ENCODE assay signal across 11 cellular contexts in the genomic region with DNA sequence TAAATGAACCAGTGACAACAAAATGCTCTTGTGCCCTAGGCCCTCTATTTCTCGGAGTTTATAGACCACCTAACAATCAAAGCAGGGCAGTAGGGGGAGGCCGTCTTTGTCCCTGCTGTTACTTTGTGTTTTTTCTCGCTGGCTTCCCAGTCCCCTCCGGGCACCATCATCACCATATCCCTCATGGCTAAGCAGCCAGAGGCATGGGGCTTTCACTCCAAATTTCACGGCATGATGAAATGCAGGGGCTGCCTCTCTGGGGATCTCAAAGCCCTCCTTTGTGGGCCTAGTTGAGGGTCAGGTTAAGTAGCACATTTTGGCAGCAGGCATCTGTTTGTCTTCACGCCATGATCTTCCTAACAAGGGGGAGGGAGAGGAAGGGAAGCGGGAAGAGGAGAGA.
DNase-seq lines count a peak whose midpoint lies in the region; ATAC-seq and TF ChIP-seq lines count a peak whose summit lies in the region.
"Had no signal": no experiment of that assay in that cellular context is flagged by ENCODE, and none has a peak within 500 bp of the region (broad histone marks: within the 10 kb centered on the region; RNA-seq: fewer than 3 reads in every experiment).

No MANE protein-coding gene starts in this region.

- H4K91ac ChIP-seq in neuronal stem cell (ENCODE audit: low read depth, low read length, poor library complexity), result no peak overlapping the region

- H4K8ac ChIP-seq in neuronal stem cell (ENCODE audit: low read depth, low read length), result no peak overlapping the region

- H2AK5ac ChIP-seq in neuronal stem cell (ENCODE audit: low read depth, low read length), result no peak overlapping the region

- no peak overlapping the region for H2BK12ac ChIP-seq in neuronal stem cell (ENCODE audit: low read length)

- H3K4ac ChIP-seq in neuronal stem cell (ENCODE audit: low read length), result no peak overlapping the region

- H3K4me3 ChIP-seq in GM23338 (no peak overlapping the region), iPS-18a (ENCODE audit: low read length) (no peak overlapping the region), neuronal stem cell (ENCODE audit: low read length in 2 of 2) (no peak overlapping the region), upper lobe of right lung (no peak overlapping the region)

- no peak overlapping the region for H3K14ac ChIP-seq in neuronal stem cell (ENCODE audit: low read length)

- intact Hi-C loops in upper lobe of right lung (cut with DNase I), result no loop called here

- H3K9me2 ChIP-seq in GM23338 (ENCODE audit: insufficient read depth), result no peaks in the 10 kb centered on the region

- H3K27me3 Mint-ChIP-seq in GM23338 (ENCODE audit: insufficient read depth, low read depth, poor library complexity), result peaks cover 5% of the 10 kb centered on the region

- H3K4me2 ChIP-seq in GM23338 (no peak overlapping the region), neuronal stem cell (ENCODE audit: insufficient read depth, low read length, poor library complexity, severe bottlenecking) (no peak overlapping the region)

- peaks cover 4% of the 10 kb centered on the region; the same call in 1 of the 2 replicates for H4K20me1 ChIP-seq in GM23338 (replicated peaks; ENCODE audit: insufficient read depth)

- H3K27ac ChIP-seq in GM23338 (ENCODE audit: low read depth) (peak overlapping the region; percentile 39; the same call in 1 of the 2 replicates), iPS-18a (ENCODE audit: low read length) (peak overlapping the region; percentile 4), neuronal stem cell (replicated peaks; ENCODE audit: low read length) (peak overlapping the region; percentile 55), upper lobe of right lung (no peak overlapping the region)

- H3K27me3 ChIP-seq in GM23338 (ENCODE audit: insufficient read depth) (no peaks in the 10 kb centered on the region), iPS-18a (ENCODE audit: control insufficient read depth, insufficient read depth, low read length) (no peaks in the 10 kb centered on the region), neuronal stem cell (ENCODE audit: control insufficient read depth in 3 of 3, insufficient read depth in 3 of 3, low read depth in 1 of 3, low read length in 3 of 3) (peaks cover 0 to 9% (median 0%) of the 10 kb centered on the region in 3 experiments), upper lobe of right lung (no peaks in the 10 kb centered on the region)

- H3K9ac ChIP-seq in iPS-18a (ENCODE audit: low read length), result no peak overlapping the region
- H3K9ac ChIP-seq in neuronal stem cell (ENCODE audit: low read depth, low read length, poor library complexity), result no peak overlapping the region

- H3K36me3 ChIP-seq in GM23338 (ENCODE audit: insufficient read depth) (no peaks in the 10 kb centered on the region), iPS-18a (ENCODE audit: control insufficient read depth, low read depth, low read length) (peaks cover 3% of the 10 kb centered on the region), neuronal stem cell (replicated peaks in 1 of 2; ENCODE audit: control insufficient read depth in 2 of 2, insufficient read depth in 2 of 2, low read length in 2 of 2) (no peaks in the 10 kb centered on the region), upper lobe of right lung (no peaks in the 10 kb centered on the region)

- no peak overlapping the region for H2BK120ac ChIP-seq in neuronal stem cell (ENCODE audit: low read depth, low read length)

- H3K4me3 Mint-ChIP-seq in GM23338, result no peak overlapping the region

- H3K79me1 ChIP-seq in neuronal stem cell (ENCODE audit: low read depth, low read length), result no peaks in the 10 kb centered on the region

- H3K4me1 ChIP-seq in GM23338 (ENCODE audit: insufficient read depth) (peaks cover 62% of the 10 kb centered on the region), iPS-18a (ENCODE audit: control insufficient read depth, low read depth, low read length) (peaks cover 65% of the 10 kb centered on the region), neuronal stem cell (ENCODE audit: control insufficient read depth in 2 of 2, insufficient read depth in 1 of 2, low read depth in 1 of 2, low read length in 2 of 2) (no peaks in the 10 kb centered on the region), upper lobe of right lung (no peaks in the 10 kb centered on the region)

- H2BK5ac ChIP-seq in neuronal stem cell (ENCODE audit: low read length), result no peak overlapping the region

- peaks cover 28% of the 10 kb centered on the region for H3K79me2 ChIP-seq in GM23338 (replicated peaks; ENCODE audit: insufficient read depth)

- H2BK15ac ChIP-seq in neuronal stem cell (ENCODE audit: low read length), result no peak overlapping the region

- peaks cover 29% of the 10 kb centered on the region; the same call in 2 of the 3 replicates for H3K36me3 Mint-ChIP-seq in GM23338 (ENCODE audit: low read depth)

- no peak overlapping the region for H3K18ac ChIP-seq in neuronal stem cell (ENCODE audit: low read length)

- peak overlapping the region; percentile 84 for H3K27ac Mint-ChIP-seq in GM23338

- H3F3A ChIP-seq in GM23338 (replicated peaks; ENCODE audit: low read depth), result no peaks in the 10 kb centered on the region

- peak; percentile 9 for DNase-seq in GM23338 (ENCODE audit: low spot score)
- DNase-seq in NCI-H69 (lab: John Stamatoyannopoulos, UW), result peak; percentile 71
- DNase-seq in neuronal stem cell (ENCODE audit: low spot score), result no peak
- no peak for DNase-seq in NCI-H2171 treated with DMSO at 0.1 percent for 48 hours (lab: John Stamatoyannopoulos, UW)
- no peak for DNase-seq in upper lobe of right lung
- DNase-seq: C1 segment of cervical spinal cord, NCI-H187, NCI-H510A treated with DMSO at 0.1 percent for 48 hours had no signal

- H3K23ac ChIP-seq in neuronal stem cell (ENCODE audit: low read depth, low read length, poor library complexity), result no peak overlapping the region

- H3K9me3 Mint-ChIP-seq in GM23338, result no peaks in the 10 kb centered on the region

- no CpG with 5 or more reads among the region's 7 CpGs for WGBS in neuronal stem cell (ENCODE audit: extremely low coverage in 2 of 2, insufficient read length in 2 of 2, insufficient replicate concordance in 1 of 2), 2 donors

- peaks cover 72% of the 10 kb centered on the region for H3K4me1 Mint-ChIP-seq in GM23338

- H3K9me3 ChIP-seq in iPS-18a (ENCODE audit: control insufficient read depth, low read depth, low read length) (no peaks in the 10 kb centered on the region), neuronal stem cell (replicated peaks in 1 of 2; ENCODE audit: control insufficient read depth in 2 of 2, insufficient read depth in 1 of 2, low read depth in 1 of 2, low read length in 2 of 2) (no peaks in the 10 kb centered on the region), upper lobe of right lung (no peaks in the 10 kb centered on the region)

- TF ChIP-seq CTCF in GM23338 (conservative IDR thresholded peaks at IDR 0.05; ENCODE audit: low read depth in 2 of 2), result no peak
- no peak for TF ChIP-seq CTCF in upper lobe of right lung (IDR thresholded peaks at IDR 0.05)

- H2AFZ ChIP-seq in GM23338, result no peak overlapping the region
- H2AFZ ChIP-seq in neuronal stem cell (ENCODE audit: low read length), result peak overlapping the region; percentile 51

- ATAC-seq in GM23338 (peak; percentile 50), HG03520 (IDR thresholded peaks at IDR 0.05; ENCODE audit: unreplicated experiment) (no peak), upper lobe of right lung (no peak)
- ATAC-seq: Panc1 had no signal

TF ChIP-seq in GM23338, 12 proteins besides CTCF, POLR2A, EP300 and RAD21 (continues in another document):
- no peak for TF ChIP-seq EZH2phosphoT487 (IDR thresholded peaks at IDR 0.05; ENCODE audit: unreplicated experiment)
- TF ChIP-seq, protein P1, sequence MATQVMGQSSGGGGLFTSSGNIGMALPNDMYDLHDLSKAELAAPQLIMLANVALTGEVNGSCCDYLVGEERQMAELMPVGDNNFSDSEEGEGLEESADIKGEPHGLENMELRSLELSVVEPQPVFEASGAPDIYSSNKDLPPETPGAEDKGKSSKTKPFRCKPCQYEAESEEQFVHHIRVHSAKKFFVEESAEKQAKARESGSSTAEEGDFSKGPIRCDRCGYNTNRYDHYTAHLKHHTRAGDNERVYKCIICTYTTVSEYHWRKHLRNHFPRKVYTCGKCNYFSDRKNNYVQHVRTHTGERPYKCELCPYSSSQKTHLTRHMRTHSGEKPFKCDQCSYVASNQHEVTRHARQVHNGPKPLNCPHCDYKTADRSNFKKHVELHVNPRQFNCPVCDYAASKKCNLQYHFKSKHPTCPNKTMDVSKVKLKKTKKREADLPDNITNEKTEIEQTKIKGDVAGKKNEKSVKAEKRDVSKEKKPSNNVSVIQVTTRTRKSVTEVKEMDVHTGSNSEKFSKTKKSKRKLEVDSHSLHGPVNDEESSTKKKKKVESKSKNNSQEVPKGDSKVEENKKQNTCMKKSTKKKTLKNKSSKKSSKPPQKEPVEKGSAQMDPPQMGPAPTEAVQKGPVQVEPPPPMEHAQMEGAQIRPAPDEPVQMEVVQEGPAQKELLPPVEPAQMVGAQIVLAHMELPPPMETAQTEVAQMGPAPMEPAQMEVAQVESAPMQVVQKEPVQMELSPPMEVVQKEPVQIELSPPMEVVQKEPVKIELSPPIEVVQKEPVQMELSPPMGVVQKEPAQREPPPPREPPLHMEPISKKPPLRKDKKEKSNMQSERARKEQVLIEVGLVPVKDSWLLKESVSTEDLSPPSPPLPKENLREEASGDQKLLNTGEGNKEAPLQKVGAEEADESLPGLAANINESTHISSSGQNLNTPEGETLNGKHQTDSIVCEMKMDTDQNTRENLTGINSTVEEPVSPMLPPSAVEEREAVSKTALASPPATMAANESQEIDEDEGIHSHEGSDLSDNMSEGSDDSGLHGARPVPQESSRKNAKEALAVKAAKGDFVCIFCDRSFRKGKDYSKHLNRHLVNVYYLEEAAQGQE (IDR thresholded peaks at IDR 0.05; ENCODE audit: unreplicated experiment), result no peak

Comparison
In these comparisons a context has a peak if more than half of its experiments do, and no peak if none do; other contexts are left out.
1. DNase-seq: peak in GM23338 (single experiment) and NCI-H69 (single experiment); none in neuronal stem cell (single experiment), NCI-H2171 treated with DMSO at 0.1 percent for 48 hours (single experiment) and upper lobe of right lung (single experiment).